Comparison of ENCODE assay signal across 8 cellular contexts in the genomic region with DNA sequence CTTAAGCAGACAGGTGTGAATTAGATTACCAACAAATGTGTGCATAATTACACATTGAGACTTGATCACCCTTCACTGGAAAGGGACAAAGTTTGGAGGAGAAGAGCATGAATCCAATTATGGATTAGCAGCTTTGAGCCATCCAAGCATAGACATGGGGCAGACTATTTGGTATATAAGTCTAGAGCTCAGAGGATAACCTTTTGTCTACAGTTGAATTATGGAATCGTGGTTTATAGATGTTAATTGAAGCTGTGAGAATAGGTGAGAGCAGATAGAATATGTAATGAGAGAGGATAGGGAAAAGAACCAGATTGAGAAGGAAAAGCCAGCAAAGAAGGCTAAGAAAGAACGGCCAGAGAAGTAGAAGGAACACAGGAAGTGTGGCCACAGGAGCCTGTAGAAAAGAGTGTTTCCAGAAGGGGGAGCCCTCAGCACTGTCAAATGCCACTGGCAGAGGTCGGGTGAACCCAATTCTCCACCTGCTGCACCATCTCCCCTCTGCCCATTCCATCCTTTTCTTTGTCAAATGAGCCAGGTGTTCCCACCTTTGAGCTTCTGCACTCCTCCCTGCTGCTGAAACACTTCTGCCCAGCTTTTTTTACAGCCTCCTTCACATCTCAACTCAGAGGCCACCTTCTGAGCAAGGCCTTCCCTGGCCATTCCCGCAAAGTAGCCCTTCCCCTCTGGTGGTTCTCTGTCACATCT. TPM values are rescaled to one million over a fixed set of nuclear protein-coding genes. Genes with fewer than 3 reads are reported as not detected.
A peak's percentile ranks its signal among the peaks of the same experiment; 100 is the strongest.
DNase-seq lines count a peak whose midpoint lies in the region; ATAC-seq and TF ChIP-seq lines count a peak whose summit lies in the region.

No MANE protein-coding gene starts in this region.

- peaks cover 12% of the 10 kb centered on the region for H3K4me1 Mint-ChIP-seq in CD14-positive monocyte
- H3K4me1 Mint-ChIP-seq in dendritic cell treated with granulocyte-macrophage colony-stimulating factor and Interleukin-4, amounts not matched to agents 40 ng/mL and 50 ng/mL, for 4 days (ENCODE audit: low read depth), result peaks cover 29% of the 10 kb centered on the region
- H3K4me1 Mint-ChIP-seq in stimulated activated memory B cell treated with anti-CD40 and anti-IgM and Interleukin-4, amounts not matched to agents 10 μg/mL and 1 μg/mL and 100 μg/mL, for 72 hours, result peaks cover 14% of the 10 kb centered on the region

- no peaks in the 10 kb centered on the region for H3K9me3 Mint-ChIP-seq in CD14-positive monocyte
- no peaks in the 10 kb centered on the region for H3K9me3 Mint-ChIP-seq in dendritic cell treated with granulocyte-macrophage colony-stimulating factor and Interleukin-4, amounts not matched to agents 40 ng/mL and 50 ng/mL, for 4 days
- H3K9me3 Mint-ChIP-seq in stimulated activated memory B cell treated with anti-CD40 and anti-IgM and Interleukin-4, amounts not matched to agents 10 μg/mL and 1 μg/mL and 100 μg/mL, for 72 hours, result no peaks in the 10 kb centered on the region

- CTCF ChIA-PET in HEK293T (lab: Yijun Ruan, JAX), result interaction anchor here (0.6 to 1.3 kb wide), 7 partner anchors 28 to 426 kb away, joined by 3 read pairs; partner anchors contain the start of gene SNX21

- H3K36me3 Mint-ChIP-seq in CD14-positive monocyte, result peaks cover 65 to 74% of the 10 kb centered on the region in 2 donors
- peaks cover 91% of the 10 kb centered on the region for H3K36me3 Mint-ChIP-seq in dendritic cell treated with granulocyte-macrophage colony-stimulating factor and Interleukin-4, amounts not matched to agents 40 ng/mL and 50 ng/mL, for 4 days (ENCODE audit: low read depth)
- H3K36me3 Mint-ChIP-seq in stimulated activated memory B cell treated with anti-CD40 and anti-IgM and Interleukin-4, amounts not matched to agents 10 μg/mL and 1 μg/mL and 100 μg/mL, for 72 hours, result peaks cover 44% of the 10 kb centered on the region

- DNase-seq in CD14-positive monocyte (ENCODE audit: low spot score), result no peak
- DNase-seq in HEK293T (ENCODE audit: extremely low spot score), result peak; percentile 68
- DNase-seq in NCI-H526 treated with DMSO at 0.1 percent for 48 hours (lab: John Stamatoyannopoulos, UW), result peak; percentile 36
- peak; percentile 53 to 70 for DNase-seq in activated CD4-positive, alpha-beta T cell treated with anti-CD3 and anti-CD28 coated beads for 4 hours
- peak; percentile 60 for DNase-seq in medulla oblongata (ENCODE audit: extremely low spot score)

- H3K4me3 Mint-ChIP-seq in CD14-positive monocyte, result no peak overlapping the region
- H3K4me3 Mint-ChIP-seq in dendritic cell treated with granulocyte-macrophage colony-stimulating factor and Interleukin-4, amounts not matched to agents 40 ng/mL and 50 ng/mL, for 4 days, result no peak overlapping the region
- no peak overlapping the region for H3K4me3 Mint-ChIP-seq in stimulated activated memory B cell treated with anti-CD40 and anti-IgM and Interleukin-4, amounts not matched to agents 10 μg/mL and 1 μg/mL and 100 μg/mL, for 72 hours

- intact Hi-C loops in CD14-positive monocyte (cut with micrococcal nuclease), result loop anchor here (2.0 to 10.0 kb wide), 3 partner anchors 164 to 316 kb away; partner anchors contain the start of gene CD40 (in 1 of the 2)
- intact Hi-C loops in dendritic cell treated with granulocyte-macrophage colony-stimulating factor and Interleukin-4, amounts not matched to agents 40 ng/mL and 50 ng/mL, for 4 days (cut with micrococcal nuclease), result loop anchor here (2.0 kb wide), 1 partner anchor 164 kb away; no protein-coding TSS in a partner anchor

- POLR2A ChIA-PET in HEK293T (lab: Yijun Ruan, JAX), result interaction anchor here (1.0 kb wide), 1 partner anchor 14 kb away, joined by 4 read pairs; the partner anchor contains the start of gene UBE2C

- H3K27me3 Mint-ChIP-seq in CD14-positive monocyte (ENCODE audit: low read depth in 3 of 3), result peaks cover 0 to 2% (median 0%) of the 10 kb centered on the region in 3 donors
- no peaks in the 10 kb centered on the region for H3K27me3 Mint-ChIP-seq in dendritic cell treated with granulocyte-macrophage colony-stimulating factor and Interleukin-4, amounts not matched to agents 40 ng/mL and 50 ng/mL, for 4 days
- no peaks in the 10 kb centered on the region for H3K27me3 Mint-ChIP-seq in stimulated activated memory B cell treated with anti-CD40 and anti-IgM and Interleukin-4, amounts not matched to agents 10 μg/mL and 1 μg/mL and 100 μg/mL, for 72 hours

- peak; percentile 79 for TF ChIP-seq CTCF in CD14-positive monocyte (IDR thresholded peaks at IDR 0.05)

- peak overlapping the region in 5 of 7 donors; percentile 21 to 78 (median 62) for H3K27ac Mint-ChIP-seq in CD14-positive monocyte
- H3K27ac Mint-ChIP-seq in dendritic cell treated with granulocyte-macrophage colony-stimulating factor and Interleukin-4, amounts not matched to agents 40 ng/mL and 50 ng/mL, for 4 days, result peak overlapping the region; percentile 20
- H3K27ac Mint-ChIP-seq in stimulated activated memory B cell treated with anti-CD40 and anti-IgM and Interleukin-4, amounts not matched to agents 10 μg/mL and 1 μg/mL and 100 μg/mL, for 72 hours, result no peak overlapping the region

- ATAC-seq in stimulated activated memory B cell treated with anti-CD40 and anti-IgM and Interleukin-4, amounts not matched to agents 10 μg/mL and 1 μg/mL and 100 μg/mL, for 72 hours, result peak; percentile 81
- ATAC-seq in HG03159 (IDR thresholded peaks at IDR 0.05; ENCODE audit: unreplicated experiment), result no peak

TF ChIP-seq in HEK293T, 16 proteins besides CTCF, POLR2A, EP300 and RAD21:
- TF ChIP-seq LEF1 (IDR thresholded peaks at IDR 0.05; ENCODE audit: borderline replicate concordance) (no peak), SUZ12 (IDR thresholded peaks at IDR 0.05) (no peak), ZNF384 (IDR thresholded peaks at IDR 0.05) (no peak), NFRKB (IDR thresholded peaks at IDR 0.05) (no peak), ELF4 (IDR thresholded peaks at IDR 0.05) (no peak), FOXK2 (IDR thresholded peaks at IDR 0.05) (no peak), HDGF (IDR thresholded peaks at IDR 0.05; ENCODE audit: borderline replicate concordance) (no peak), BHLHE40 (IDR thresholded peaks at IDR 0.05; ENCODE audit: borderline replicate concordance) (no peak), FOXA1 (IDR thresholded peaks at IDR 0.05) (no peak), ARNT (IDR thresholded peaks at IDR 0.05) (no peak), CTBP1 (IDR thresholded peaks at IDR 0.05; ENCODE audit: borderline replicate concordance) (no peak), FOXM1 (IDR thresholded peaks at IDR 0.05; ENCODE audit: borderline replicate concordance) (no peak), SP1 (IDR thresholded peaks at IDR 0.05) (no peak), TARDBP (IDR thresholded peaks at IDR 0.05) (no peak), L3MBTL2 (conservative IDR thresholded peaks at IDR 0.05) (no peak)
- TF ChIP-seq, protein P1, sequence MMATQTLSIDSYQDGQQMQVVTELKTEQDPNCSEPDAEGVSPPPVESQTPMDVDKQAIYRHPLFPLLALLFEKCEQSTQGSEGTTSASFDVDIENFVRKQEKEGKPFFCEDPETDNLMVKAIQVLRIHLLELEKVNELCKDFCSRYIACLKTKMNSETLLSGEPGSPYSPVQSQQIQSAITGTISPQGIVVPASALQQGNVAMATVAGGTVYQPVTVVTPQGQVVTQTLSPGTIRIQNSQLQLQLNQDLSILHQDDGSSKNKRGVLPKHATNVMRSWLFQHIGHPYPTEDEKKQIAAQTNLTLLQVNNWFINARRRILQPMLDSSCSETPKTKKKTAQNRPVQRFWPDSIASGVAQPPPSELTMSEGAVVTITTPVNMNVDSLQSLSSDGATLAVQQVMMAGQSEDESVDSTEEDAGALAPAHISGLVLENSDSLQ (IDR thresholded peaks at IDR 0.05), result no peak

RNA-seq across cellular contexts. Expression of gene DNTTIP1, which starts 7.3 kb away (rescaled TPM):
- polyA plus RNA-seq in CD14-positive monocyte, result 100 to 1,000 TPM; 144 to 158 TPM

RNA-seq across cellular contexts. Expression of gene WFDC3, which starts 7.4 kb away (rescaled TPM):
- under 1 TPM in 1 of 2 donors, not detected in 1; 0.73 TPM for polyA plus RNA-seq in CD14-positive monocyte

RNA-seq across cellular contexts. Expression of gene UBE2C, which starts 13.4 kb away (rescaled TPM):
- under 1 TPM in 1 of 2 donors, not detected in 1; 0.58 TPM for polyA plus RNA-seq in CD14-positive monocyte

RNA-seq across cellular contexts. Expression of gene TNNC2, which starts 28.0 kb away (rescaled TPM):
- polyA plus RNA-seq in CD14-positive monocyte, result 1 to 10 TPM in 1 of 2 donors, under 1 TPM in 1; 0.71 to 1.2 TPM

RNA-seq across cellular contexts. Expression of gene SNX21, which starts 34.5 kb away (rescaled TPM):
- 10 to 100 TPM; 11.2 to 12.7 TPM for polyA plus RNA-seq in CD14-positive monocyte
